In the genomic region with DNA sequence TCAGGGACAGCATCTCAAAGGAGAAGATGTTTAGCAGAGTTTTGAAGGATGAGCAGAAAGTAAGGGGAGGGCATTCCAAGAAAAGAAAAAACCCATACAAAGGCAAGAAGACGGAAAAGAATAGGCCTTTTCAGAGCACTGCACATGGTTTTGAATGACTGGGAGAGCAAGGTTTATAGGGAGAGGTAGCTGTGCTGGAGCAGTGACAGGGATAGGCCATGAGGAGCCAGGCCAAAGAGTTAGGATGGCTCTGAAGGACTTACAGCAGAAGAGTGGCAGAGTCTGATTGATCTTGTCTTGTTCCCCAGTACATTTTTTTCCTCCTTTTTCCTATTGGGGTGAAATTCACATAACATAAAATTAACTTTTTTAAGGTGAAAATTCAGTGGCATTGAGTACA, we compare ENCODE assay signal across 21 cellular contexts. TPM values are rescaled to one million over a fixed set of nuclear protein-coding genes. Genes with fewer than 3 reads are reported as not detected.
DNase-seq lines count a peak whose midpoint lies in the region; ATAC-seq, FAIRE-seq and TF ChIP-seq lines count a peak whose summit lies in the region.
"Had no signal": no experiment of that assay in that cellular context is flagged by ENCODE, and none has a peak within 500 bp of the region (broad histone marks: within the 10 kb centered on the region; RNA-seq: fewer than 3 reads in every experiment).

No MANE protein-coding gene starts in this region.

- H2BK15ac ChIP-seq in H1 (ENCODE audit: low read length) = no peak overlapping the region

- H3F3A ChIP-seq in GM23338 (replicated peaks; ENCODE audit: low read depth) = no peaks in the 10 kb centered on the region

- no peak overlapping the region for H3K4me3 Mint-ChIP-seq in GM23338
- no peak overlapping the region for H3K4me3 Mint-ChIP-seq in T-helper 2 cell treated with Interferon-gamma antibody and Interleukin-4, amounts not matched to agents 5 μg/mL and 100 μg/mL, for 36 hours
- H3K4me3 Mint-ChIP-seq: B cell; CD4-positive, CD25-positive, alpha-beta regulatory T cell; CD8-positive, alpha-beta T cell had no signal

- H3K14ac ChIP-seq in H1 (ENCODE audit: insufficient read length) = no peak overlapping the region

- H4K20me1 ChIP-seq in GM23338 (replicated peaks; ENCODE audit: insufficient read depth) (no peaks in the 10 kb centered on the region), H1 (replicated peaks in 1 of 2; ENCODE audit: control insufficient read depth in 1 of 2, insufficient read depth in 2 of 2, low read length in 2 of 2) (no peaks in the 10 kb centered on the region)
- H4K20me1 ChIP-seq: BLaER1 had no signal

- H2AFZ ChIP-seq in GM23338 (no peak overlapping the region), H1 (ENCODE audit: low read length) (0 out of 2 replicates have a peak overlapping the region, but pooled peaks have one; percentile 43), neuron (ENCODE audit: low read depth, low read length) (peak overlapping the region; percentile 8)

- H3K4me3 ChIP-seq in GM23338 = no peak overlapping the region
- no peak overlapping the region for H3K4me3 ChIP-seq in H1 (ENCODE audit: extremely low read depth in 1 of 4, insufficient read depth in 2 of 4, low read depth in 3 of 4, low read length in 4 of 4)
- H3K4me3 ChIP-seq in neuron (ENCODE audit: low read length) = no peak overlapping the region
- H3K4me3 ChIP-seq: BLaER1 had no signal

- CTCF ChIA-PET in H1 (lab: Charles Lee; ENCODE audit: partially characterized antibody) = interaction anchor here (0.6 to 1.7 kb wide), 4 partner anchors 14 to 54 kb away, joined by 3 to 7 read pairs (median 5); no protein-coding TSS in a partner anchor

- ATAC-seq in GM23338 (peak; percentile 73), GM18520 (IDR thresholded peaks at IDR 0.05; ENCODE audit: unreplicated experiment) (no peak)
- ATAC-seq: CD8-positive, alpha-beta T cell had no signal

- no peak overlapping the region for H2AK5ac ChIP-seq in H1 (ENCODE audit: low read depth, low read length)

- no peak overlapping the region for H2BK5ac ChIP-seq in H1 (ENCODE audit: low read depth, low read length)

- H3K27me3 ChIP-seq in GM23338 (ENCODE audit: insufficient read depth) (no peaks in the 10 kb centered on the region), H1 (replicated peaks in 1 of 4; ENCODE audit: control insufficient read depth in 3 of 4, extremely low read depth in 1 of 4, insufficient read depth in 3 of 4, low read length in 3 of 4) (peaks cover 0 to 1% (median 0%) of the 10 kb centered on the region in 4 experiments; a peak in 1 of 7 replicates), neuron (ENCODE audit: insufficient read depth, low read length) (no peaks in the 10 kb centered on the region)
- H3K27me3 ChIP-seq: BLaER1 had no signal

- no peak overlapping the region for H2BK20ac ChIP-seq in H1 (ENCODE audit: low read length)

- no peak overlapping the region for H3K56ac ChIP-seq in H1 (replicated peaks; ENCODE audit: insufficient read length, low read depth, low read length)

- peaks cover 21% of the 10 kb centered on the region for H3K4me1 ChIP-seq in GM23338 (ENCODE audit: insufficient read depth)
- peaks cover 0 to 7% (median 1%) of the 10 kb centered on the region in 4 experiments; a peak in 3 of 7 replicates for H3K4me1 ChIP-seq in H1 (replicated peaks in 1 of 4; ENCODE audit: control insufficient read depth in 3 of 4, insufficient read depth in 4 of 4, low read length in 3 of 4)
- peaks cover 21% of the 10 kb centered on the region for H3K4me1 ChIP-seq in neuron (ENCODE audit: insufficient read depth, low read length)
- H3K4me1 ChIP-seq: Caco-2 had no signal

- H2BK12ac ChIP-seq in H1 (ENCODE audit: low read depth, low read length) = no peak overlapping the region

- peaks cover 18% of the 10 kb centered on the region for H3K4me1 Mint-ChIP-seq in GM23338
- H3K4me1 Mint-ChIP-seq in T-helper 2 cell treated with Interferon-gamma antibody and Interleukin-4, amounts not matched to agents 5 μg/mL and 100 μg/mL, for 36 hours (ENCODE audit: low read depth) = no peaks in the 10 kb centered on the region
- H3K4me1 Mint-ChIP-seq: CD4-positive, CD25-positive, alpha-beta regulatory T cell had no signal

- H3K4me2 ChIP-seq in GM23338 (no peak overlapping the region), H1 (ENCODE audit: insufficient read depth in 1 of 2, low read depth in 2 of 2, low read length in 2 of 2) (no peak overlapping the region)
- H3K4me2 ChIP-seq: BLaER1 had no signal

- H3K23ac ChIP-seq in H1 (ENCODE audit: insufficient read length) = no peak overlapping the region

- no peak for TF ChIP-seq POLR2A in H1 (IDR thresholded peaks at IDR 0.05; ENCODE audit: control extremely low read depth in 1 of 2, low read depth in 2 of 2, low read length in 2 of 2)

- H4K8ac ChIP-seq in H1 (ENCODE audit: extremely low read depth, insufficient read depth, low read length) = no peak overlapping the region

- H2BK120ac ChIP-seq in H1 (replicated peaks; ENCODE audit: low read depth, low read length) = no peak overlapping the region

- no peaks in the 10 kb centered on the region for H3K27me3 Mint-ChIP-seq in GM23338 (ENCODE audit: insufficient read depth, low read depth, poor library complexity)
- peaks cover 4% of the 10 kb centered on the region for H3K27me3 Mint-ChIP-seq in T-helper 2 cell treated with Interferon-gamma antibody and Interleukin-4, amounts not matched to agents 5 μg/mL and 100 μg/mL, for 36 hours (ENCODE audit: low read depth)
- H3K27me3 Mint-ChIP-seq: B cell had no signal

- FAIRE-seq in H1 (lab: Jason Lieb, UNC) = no peak
- FAIRE-seq: A204.1, G401.6, GM12892 had no signal

- H3K18ac ChIP-seq in H1 (ENCODE audit: extremely low read depth, low read length) = no peak overlapping the region

- no peaks in the 10 kb centered on the region for H3K23me2 ChIP-seq in H1 (ENCODE audit: low read depth, low read length)

- 80% methylated on average over 1 of the region's 1 CpG; no CpG with 5 or more reads in 1 of the 2 experiments for WGBS in H1 (ENCODE audit: extremely low coverage in 1 of 2, insufficient coverage in 1 of 2, insufficient read length in 1 of 2, insufficient replicate concordance in 2 of 2, low coverage in 1 of 2, low lambda C conversion rate in 2 of 2, missing lambda C conversion rate in 1 of 2), 2 experiments

- H3K9me3 Mint-ChIP-seq in GM23338 = no peaks in the 10 kb centered on the region
- no peaks in the 10 kb centered on the region for H3K9me3 Mint-ChIP-seq in T-helper 2 cell treated with Interferon-gamma antibody and Interleukin-4, amounts not matched to agents 5 μg/mL and 100 μg/mL, for 36 hours
- H3K9me3 Mint-ChIP-seq: CD4-positive, CD25-positive, alpha-beta regulatory T cell; CD8-positive, alpha-beta T cell had no signal

- no peak overlapping the region for H3K4ac ChIP-seq in H1 (replicated peaks; ENCODE audit: insufficient read length, low read depth, low read length)

- no peak overlapping the region for H3K27ac Mint-ChIP-seq in GM23338
- no peak overlapping the region for H3K27ac Mint-ChIP-seq in T-helper 2 cell treated with Interferon-gamma antibody and Interleukin-4, amounts not matched to agents 5 μg/mL and 100 μg/mL, for 36 hours
- H3K27ac Mint-ChIP-seq: B cell; CD8-positive, alpha-beta T cell had no signal

- H3K9me2 ChIP-seq in GM23338 (ENCODE audit: insufficient read depth) = no peaks in the 10 kb centered on the region

- H3K79me1 ChIP-seq in H1 (ENCODE audit: low read depth, low read length) = no peaks in the 10 kb centered on the region

- H3K36me3 Mint-ChIP-seq in GM23338 (ENCODE audit: low read depth) = no peaks in the 10 kb centered on the region
- no peaks in the 10 kb centered on the region for H3K36me3 Mint-ChIP-seq in T-helper 2 cell treated with Interferon-gamma antibody and Interleukin-4, amounts not matched to agents 5 μg/mL and 100 μg/mL, for 36 hours (ENCODE audit: low read depth)
- H3K36me3 Mint-ChIP-seq: CD4-positive, CD25-positive, alpha-beta regulatory T cell; CD8-positive, alpha-beta T cell had no signal

- H4K91ac ChIP-seq in H1 (replicated peaks; ENCODE audit: insufficient read length, low read length) = no peak overlapping the region

- no peaks in the 10 kb centered on the region for H3K79me2 ChIP-seq in GM23338 (replicated peaks; ENCODE audit: insufficient read depth)
- H3K79me2 ChIP-seq in H1 (ENCODE audit: control insufficient read depth in 1 of 2, insufficient read depth in 2 of 2, low read length in 2 of 2) = no peaks in the 10 kb centered on the region

- H3K27ac ChIP-seq in GM23338 (ENCODE audit: low read depth) (no peak overlapping the region), H1 (ENCODE audit: low read depth, low read length) (no peak overlapping the region)
- H3K27ac ChIP-seq: 22Rv1, BLaER1, C4-2B had no signal

- no peak overlapping the region for H3K9ac ChIP-seq in H1 (replicated peaks in 1 of 4; ENCODE audit: extremely low read depth in 1 of 4, low read depth in 3 of 4, low read length in 3 of 4)
- H3K9ac ChIP-seq: BLaER1 had no signal

- no peaks in the 10 kb centered on the region for H3K36me3 ChIP-seq in GM23338 (ENCODE audit: insufficient read depth)
- H3K36me3 ChIP-seq in H1 (ENCODE audit: control insufficient read depth in 2 of 4, insufficient read depth in 4 of 4, low read length in 3 of 4) = no peaks in the 10 kb centered on the region
- H3K36me3 ChIP-seq in neuron (ENCODE audit: insufficient read depth, low read length) = no peaks in the 10 kb centered on the region
- H3K36me3 ChIP-seq: BLaER1 had no signal

- TF ChIP-seq CTCF in GM23338 (conservative IDR thresholded peaks at IDR 0.05; ENCODE audit: low read depth in 2 of 2) (no peak), H1 (IDR thresholded peaks at IDR 0.05; ENCODE audit: control extremely low read depth in 1 of 3, insufficient read depth in 1 of 3, low read depth in 1 of 3, low read length in 3 of 3) (no peak)

- H4K5ac ChIP-seq in H1 (ENCODE audit: insufficient read length, low read depth, low read length) = no peak overlapping the region

- no peak for TF ChIP-seq EP300 in H1 (IDR thresholded peaks at IDR 0.05; ENCODE audit: borderline replicate concordance in 1 of 2, low read depth in 2 of 2, low read length in 2 of 2)

- H3K9me3 ChIP-seq in H1 (ENCODE audit: insufficient read depth in 2 of 2, low read depth in 1 of 2, low read length in 1 of 2) (no peaks in the 10 kb centered on the region), neuron (ENCODE audit: low read length) (no peaks in the 10 kb centered on the region)
- H3K9me3 ChIP-seq: BLaER1, Caco-2 had no signal

- TF ChIP-seq RAD21 in H1 (IDR thresholded peaks at IDR 0.05 in 1 of 2, conservative IDR thresholded peaks at IDR 0.05 in 1 of 2; ENCODE audit: low read depth in 2 of 2, low read length in 2 of 2) = no peak

- POLR2A ChIA-PET in H1 (lab: Charles Lee; ENCODE audit: partially characterized antibody) = interaction anchor here (0.7 to 0.8 kb wide), 2 partner anchors 58 to 315 kb away, joined by 3 read pairs; no protein-coding TSS in a partner anchor

- DNase-seq in GM23338 (ENCODE audit: low spot score) = no peak
- no peak for DNase-seq in H1 (ENCODE audit: low read depth in 1 of 2, low spot score in 2 of 2)
- DNase-seq in hypothalamus (lab: John Stamatoyannopoulos, UW) = no peak
- no peak for DNase-seq in T-helper 2 cell treated with Interferon-gamma antibody and Interleukin-4, amounts not matched to agents 5 μg/mL and 100 μg/mL, for 36 hours (ENCODE audit: low spot score)
- DNase-seq: Caco-2; CD4-positive, CD25-positive, alpha-beta regulatory T cell; CD8-positive, alpha-beta T cell; DMS153; DND-41; GOT3; H7; HCEC 1CT had no signal

RNA-seq across cellular contexts. Expression of a gene that starts 55.8 kb away (rescaled TPM):
- total RNA-seq in GM23338 (2014; rRNA removed; shearing (Covaris generic)) = 143 and 175 TPM in 2 replicates
- polyA plus RNA-seq in GM23338 (2016; fragmentation: Nextera tagmentation; extraction: Ambion mirVana) (102 and 109 TPM in 2 replicates), H1 (2011; rRNA removed) (73.1 and 87.7 TPM in 2 replicates)
- 142 and 151 TPM in 2 replicates for total RNA-seq in H1 (2021; fragmentation: NEBNext Ultra II Directional; extraction: Animal tissue kit (Norgen Biotek cat#: 25700))
- 113 TPM for polyA plus RNA-seq in H1 (2011; cell fraction: cytosol; rRNA removed)
- 125 TPM for polyA plus RNA-seq in H1 (2011; cell fraction: nucleus; rRNA removed)
- polyA plus RNA-seq in H1 (2012, experiment 1 of 2) = 117 to 168 TPM (median 134 TPM) in 4 replicates
- 49.6 TPM for polyA plus RNA-seq in H1 (2012, experiment 2 of 2)
- polyA plus RNA-seq in H1 (2013, experiment 1 of 2) = 129 TPM
- 130 TPM for polyA plus RNA-seq in H1 (2013, experiment 2 of 2)
- polyA minus RNA-seq in H1 (2011; rRNA and poly(A)+ RNA removed) = 287 and 306 TPM in 2 replicates
- polyA minus RNA-seq in H1 (2011; cell fraction: cytosol; rRNA and poly(A)+ RNA removed) = 110 TPM
- polyA minus RNA-seq in H1 (2011; cell fraction: nucleus; rRNA and poly(A)+ RNA removed) = 131 TPM
